9 cellular contexts compared by ENCODE assay signal in genomic region chr7:5296627-5297226, GRCh38. TPM values are rescaled to one million over a fixed set of nuclear protein-coding genes. Genes with fewer than 3 reads are reported as not detected.
DNase-seq lines count a peak whose midpoint lies in the region; ATAC-seq, FAIRE-seq and TF ChIP-seq lines count a peak whose summit lies in the region.
"Had no signal": no experiment of that assay in that cellular context is flagged by ENCODE, and none has a peak within 500 bp of the region (broad histone marks: within the 10 kb centered on the region; RNA-seq: fewer than 3 reads in every experiment).

No MANE protein-coding gene starts in this region.

- TF ChIP-seq CTCF in BE2C (IDR thresholded peaks at IDR 0.05; ENCODE audit: low read depth, low read length) (no peak), hepatocyte (IDR thresholded peaks at IDR 0.05; ENCODE audit: poor library complexity) (no peak)

- H3K4me3 Mint-ChIP-seq in activated CD8-positive, alpha-beta T cell treated with anti-CD3 and anti-CD28 coated beads, Interleukin-2, amount 10 ng/mL, durations not matched to agents 7 days and 5 days, result peak overlapping the region; percentile 65

- no peak overlapping the region for H3K4me3 ChIP-seq in BE2C (ENCODE audit: low read depth, low read length)
- H3K4me3 ChIP-seq in hepatocyte, result no peak overlapping the region
- H3K4me3 ChIP-seq: cardiac muscle cell had no signal

- H3K79me2 ChIP-seq in hepatocyte, result no peaks in the 10 kb centered on the region

- TF ChIP-seq POLR2A in H54 (IDR thresholded peaks at IDR 0.05; ENCODE audit: low read depth, low read length), result no peak

- H3K4me1 ChIP-seq in BE2C, result no peaks in the 10 kb centered on the region
- no peaks in the 10 kb centered on the region for H3K4me1 ChIP-seq in hepatocyte (ENCODE audit: insufficient read depth)

- H3K9me3 ChIP-seq in BE2C (no peaks in the 10 kb centered on the region), hepatocyte (ENCODE audit: low read depth) (no peaks in the 10 kb centered on the region)

- DNase-seq in BE2C (peak; percentile 49), HUDEP-2 (lab: John Stamatoyannopoulos, UW; ENCODE audit: unreplicated experiment in 76 of 76) (peak in 45 of 76 experiments; percentile 3 to 71 (median 41)), hepatocyte (ENCODE audit: low spot score) (peak; percentile 32), H54 (ENCODE audit: insufficient read length, low spot score) (no peak)
- DNase-seq in activated CD8-positive, alpha-beta T cell treated with anti-CD3 and anti-CD28 coated beads, Interleukin-2, amount 10 ng/mL, durations not matched to agents 7 days and 5 days, result peak; percentile 79
- DNase-seq in stimulated activated CD8-positive, alpha-beta memory T cell treated with anti-CD3 and anti-CD28 coated beads, Interleukin-2, amount 100 ng/mL, for 1 hour (ENCODE audit: low read depth in 2 of 2), result peak; percentile 38 to 61

- no peak overlapping the region for H3K27ac ChIP-seq in hepatocyte
- H3K27ac ChIP-seq: cardiac muscle cell had no signal

- CTCF ChIA-PET in activated CD8-positive, alpha-beta T cell treated with anti-CD3 and anti-CD28 coated beads, Interleukin-2, amount 10 ng/mL, durations not matched to agents 7 days and 5 days (lab: Charles Lee), result interaction anchor here (1.5 kb wide), 1 partner anchor 12 kb away, joined by 3 read pairs; no protein-coding TSS in a partner anchor

- H3K9me3 Mint-ChIP-seq in activated CD8-positive, alpha-beta T cell treated with anti-CD3 and anti-CD28 coated beads, Interleukin-2, amount 10 ng/mL, durations not matched to agents 7 days and 5 days (ENCODE audit: insufficient read depth), result no peaks in the 10 kb centered on the region

- POLR2A ChIA-PET in activated CD8-positive, alpha-beta T cell treated with anti-CD3 and anti-CD28 coated beads, Interleukin-2, amount 10 ng/mL, durations not matched to agents 7 days and 5 days (lab: Charles Lee), result no interaction called here

- H2AFZ ChIP-seq in hepatocyte, result no peak overlapping the region

- H3K27me3 ChIP-seq in BE2C (no peaks in the 10 kb centered on the region), hepatocyte (no peaks in the 10 kb centered on the region)
- H3K27me3 ChIP-seq: cardiac muscle cell had no signal

- H3K4me2 ChIP-seq in hepatocyte, result no peak overlapping the region

- no peak for FAIRE-seq in H54 (lab: Jason Lieb, UNC)

- WGBS in hepatocyte (ENCODE audit: low lambda C conversion rate, missing lambda C conversion rate), result 54% methylated on average over 19 of the region's 47 CpGs

- no peaks in the 10 kb centered on the region for H3K36me3 Mint-ChIP-seq in activated CD8-positive, alpha-beta T cell treated with anti-CD3 and anti-CD28 coated beads, Interleukin-2, amount 10 ng/mL, durations not matched to agents 7 days and 5 days (ENCODE audit: low read depth)

- H3K9me2 ChIP-seq in hepatocyte (replicated peaks; ENCODE audit: insufficient read depth), result no peaks in the 10 kb centered on the region

- peak; percentile 92 for ATAC-seq in activated CD8-positive, alpha-beta T cell treated with anti-CD3 and anti-CD28 coated beads, Interleukin-2, amount 10 ng/mL, durations not matched to agents 7 days and 5 days
- no peak for ATAC-seq in GM18517 (IDR thresholded peaks at IDR 0.05; ENCODE audit: unreplicated experiment)
- no peak for ATAC-seq in GM19395 (IDR thresholded peaks at IDR 0.05; ENCODE audit: unreplicated experiment)

- peaks cover 10% of the 10 kb centered on the region for H3K36me3 ChIP-seq in BE2C
- H3K36me3 ChIP-seq in hepatocyte (replicated peaks; ENCODE audit: insufficient read depth, low read depth), result no peaks in the 10 kb centered on the region
- H3K36me3 ChIP-seq: cardiac muscle cell had no signal

- H4K20me1 ChIP-seq in hepatocyte (ENCODE audit: insufficient read depth, poor library complexity, severe bottlenecking), result no peaks in the 10 kb centered on the region

- peaks cover 14% of the 10 kb centered on the region for H3K4me1 Mint-ChIP-seq in activated CD8-positive, alpha-beta T cell treated with anti-CD3 and anti-CD28 coated beads, Interleukin-2, amount 10 ng/mL, durations not matched to agents 7 days and 5 days (ENCODE audit: low read depth)

- H3K27me3 Mint-ChIP-seq in activated CD8-positive, alpha-beta T cell treated with anti-CD3 and anti-CD28 coated beads, Interleukin-2, amount 10 ng/mL, durations not matched to agents 7 days and 5 days (ENCODE audit: low read depth), result peaks cover 10% of the 10 kb centered on the region

- peak overlapping the region; percentile 60 for H3K27ac Mint-ChIP-seq in activated CD8-positive, alpha-beta T cell treated with anti-CD3 and anti-CD28 coated beads, Interleukin-2, amount 10 ng/mL, durations not matched to agents 7 days and 5 days

RNA-seq across cellular contexts. Expression of gene SLC29A4, which starts 14.0 kb away (rescaled TPM):
- polyA plus RNA-seq in BE2C (2012; ENCODE audit: insufficient read depth, insufficient read length, low read depth), result 8.6 TPM
- total RNA-seq in activated CD8-positive, alpha-beta T cell treated with anti-CD3 and anti-CD28 coated beads, Interleukin-2, amount 10 ng/mL, durations not matched to agents 7 days and 5 days, result under 1 TPM; 0.42 TPM
- 21.9 and 22.3 TPM in 2 replicates for total RNA-seq in hepatocyte
- polyA plus RNA-seq in hepatocyte, result 32.6 and 36.1 TPM in 2 replicates

Comparison
In these comparisons a context has a peak if more than half of its experiments do, and no peak if none do; other contexts are left out.
1. RNA of gene SLC29A4, which starts 14.0 kb away (total RNA-seq): 21.9 to 22.3 TPM in hepatocyte; 0.42 TPM in activated CD8-positive, alpha-beta T cell treated with anti-CD3 and anti-CD28 coated beads, Interleukin-2, amount 10 ng/mL, durations not matched to agents 7 days and 5 days; every median in the first group is over 10 times any median in the second.